ENCODE assay signal across 8 cellular contexts in genomic region chr10:59907537-59907917, GRCh38. TPM values are rescaled to one million over a fixed set of nuclear protein-coding genes. Genes with fewer than 3 reads are reported as not detected.
DNase-seq lines count a peak whose midpoint lies in the region; ATAC-seq and TF ChIP-seq lines count a peak whose summit lies in the region.

No MANE protein-coding gene starts in this region.

- H2AFZ ChIP-seq in OCI-LY3 (ENCODE audit: low read depth, low read length) = peak overlapping the region; percentile 82

- WGBS in prostate gland = 27% methylated on average over 2 of the region's 2 CpGs

- H3K27ac ChIP-seq in OCI-LY3 (ENCODE audit: low read length) (peak overlapping the region; percentile 88), prostate gland (peak overlapping the region; percentile 90 to 92)

- peak overlapping the region; percentile 76; the same call in 1 of the 2 replicates for H3K4me3 ChIP-seq in GM08714 (ENCODE audit: low read length)
- H3K4me3 ChIP-seq in OCI-LY3 (ENCODE audit: low read length) = peak overlapping the region; percentile 97
- H3K4me3 ChIP-seq in epithelial cell of proximal tubule (ENCODE audit: low read depth, low read length) = peak overlapping the region; percentile 82
- H3K4me3 ChIP-seq in prostate gland = peak overlapping the region; percentile 67 to 94

- no peak for DNase-seq in epithelial cell of proximal tubule (ENCODE audit: low read depth)
- DNase-seq in prostate gland (ENCODE audit: low spot score) = no peak
- DNase-seq in NOMO-1 treated with dmso at 0.1 percent for 144 hours (lab: John Stamatoyannopoulos, UW; ENCODE audit: unreplicated experiment) = no peak

- ATAC-seq in HG03196 (IDR thresholded peaks at IDR 0.05; ENCODE audit: unreplicated experiment) = no peak
- ATAC-seq in HG03442 (IDR thresholded peaks at IDR 0.05; ENCODE audit: unreplicated experiment) = no peak
- no peak for ATAC-seq in HG03025 (IDR thresholded peaks at IDR 0.05; ENCODE audit: low FRiP score, unreplicated experiment)

- H3K79me2 ChIP-seq in OCI-LY3 (ENCODE audit: low read length) = peaks cover 37% of the 10 kb centered on the region

- peak overlapping the region; percentile 71 for H3K9ac ChIP-seq in OCI-LY3 (ENCODE audit: low read length)

- peaks cover 31% of the 10 kb centered on the region for H3K4me1 ChIP-seq in OCI-LY3 (ENCODE audit: low read length)
- no peaks in the 10 kb centered on the region for H3K4me1 ChIP-seq in prostate gland (replicated peaks)

- H3K36me3 ChIP-seq in OCI-LY3 (replicated peaks; ENCODE audit: low read depth, low read length) = peaks cover 4% of the 10 kb centered on the region
- no peaks in the 10 kb centered on the region for H3K36me3 ChIP-seq in prostate gland

- H4K20me1 ChIP-seq in OCI-LY3 (ENCODE audit: insufficient read depth, low read length) = peaks cover 23% of the 10 kb centered on the region

- TF ChIP-seq CTCF in OCI-LY3 (IDR thresholded peaks at IDR 0.05; ENCODE audit: low read depth, low read length) (no peak), epithelial cell of proximal tubule (conservative IDR thresholded peaks at IDR 0.05; ENCODE audit: low read depth, low read length) (no peak), prostate gland (IDR thresholded peaks at IDR 0.05) (no peak)

- H3K27me3 ChIP-seq in OCI-LY3 (ENCODE audit: low read depth, low read length) (no peaks in the 10 kb centered on the region), prostate gland (replicated peaks; ENCODE audit: insufficient read depth) (no peaks in the 10 kb centered on the region)

- no peaks in the 10 kb centered on the region for H3K9me3 ChIP-seq in OCI-LY3 (ENCODE audit: insufficient read depth, low read length)
- H3K9me3 ChIP-seq in prostate gland = no peaks in the 10 kb centered on the region

- H3K4me2 ChIP-seq in OCI-LY3 (ENCODE audit: low read length) = peak overlapping the region; percentile 85

- intact Hi-C loops in prostate gland (cut with DNase I) = loop anchor here (5.0 kb wide), 4 partner anchors 35 to 280 kb away; no protein-coding TSS in a partner anchor

- TF ChIP-seq POLR2A in prostate gland (IDR thresholded peaks at IDR 0.05) = no peak

RNA-seq across cellular contexts. Expression of gene CCDC6, which starts 1.2 kb away (rescaled TPM):
- total RNA-seq in epithelial cell of proximal tubule (23.4 and 28.8 TPM in 2 replicates), prostate gland (10 to 100 TPM; 48.1 to 65.0 TPM)
